8 cellular contexts compared by ENCODE assay signal in genomic region chr1:39491146-39491921, GRCh38. TPM values are rescaled to one million over a fixed set of nuclear protein-coding genes. Genes with fewer than 3 reads are reported as not detected.
DNase-seq lines count a peak whose midpoint lies in the region; ATAC-seq, FAIRE-seq and TF ChIP-seq lines count a peak whose summit lies in the region.

Gene BMP8A, plus strand, starts transcription at chr1:39491636. Its CDS starts 356 bp downstream, at chr1:39491992.

- H3K4me1 ChIP-seq in astrocyte (ENCODE audit: insufficient read depth, low read length), result no peaks in the 10 kb centered on the region

- H3K9ac ChIP-seq in astrocyte (ENCODE audit: low read length), result no peak within 1 kb of the TSS

- peak; percentile 69 for ATAC-seq in GM21528 (IDR thresholded peaks at IDR 0.05; ENCODE audit: low FRiP score, unreplicated experiment)
- ATAC-seq in T-helper 17 cell, result peak; percentile 92

- H3K36me3 ChIP-seq in MG63 (peaks cover 7% of the 10 kb centered on the region), astrocyte (ENCODE audit: insufficient read depth, low read length) (peaks cover 12% of the 10 kb centered on the region)

- H3K36me3 Mint-ChIP-seq in T-helper 17 cell (ENCODE audit: low read depth) (peaks cover 2% of the 10 kb centered on the region), astrocyte (ENCODE audit: low read depth, unreplicated experiment) (peaks cover 6% of the 10 kb centered on the region)

- H3K79me2 ChIP-seq in astrocyte (ENCODE audit: insufficient read depth, low read length), result no peaks in the 10 kb centered on the region

- H2AFZ ChIP-seq in astrocyte (ENCODE audit: low read depth, low read length), result peak within 1 kb of the TSS; percentile 63

- no peak for TF ChIP-seq CTCF in astrocyte (IDR thresholded peaks at IDR 0.05; ENCODE audit: insufficient read depth, low read depth, low read length)

- H3K27me3 ChIP-seq in MG63, result no peaks in the 10 kb centered on the region
- H3K27me3 ChIP-seq in astrocyte (ENCODE audit: insufficient read depth, low read length), result peaks cover 7% of the 10 kb centered on the region

- no peaks in the 10 kb centered on the region for H3K9me3 Mint-ChIP-seq in astrocyte (ENCODE audit: unreplicated experiment)

- H3K9me3 ChIP-seq in MG63 (no peaks in the 10 kb centered on the region), T-helper 17 cell (ENCODE audit: control insufficient read depth, low read length, poor library complexity, severe bottlenecking) (no peaks in the 10 kb centered on the region), astrocyte (ENCODE audit: insufficient read depth, low read depth, low read length) (no peaks in the 10 kb centered on the region)

- H3K4me3 ChIP-seq in MG63, result peak within 1 kb of the TSS; percentile 42
- peak within 1 kb of the TSS; percentile 46 for H3K4me3 ChIP-seq in astrocyte (ENCODE audit: insufficient read depth, low read depth, low read length)

- H3K27ac Mint-ChIP-seq in T-helper 17 cell (peak within 1 kb of the TSS; percentile 61), astrocyte (ENCODE audit: unreplicated experiment) (no peak within 1 kb of the TSS)

- H3K4me2 ChIP-seq in astrocyte (ENCODE audit: low read length), result peak within 1 kb of the TSS; percentile 82

- no peak for FAIRE-seq in astrocyte (lab: Jason Lieb, UNC)

- H3K27ac ChIP-seq in astrocyte (ENCODE audit: low read depth, low read length), result no peak within 1 kb of the TSS

- H3K4me1 Mint-ChIP-seq in T-helper 17 cell (peaks cover 6% of the 10 kb centered on the region), astrocyte (ENCODE audit: low read depth, unreplicated experiment) (peaks cover 3% of the 10 kb centered on the region)

- H4K20me1 ChIP-seq in astrocyte (ENCODE audit: insufficient read depth, low read length), result peaks cover 27% of the 10 kb centered on the region

- H3K27me3 Mint-ChIP-seq in T-helper 17 cell, result peaks cover 23% of the 10 kb centered on the region
- peaks cover 24% of the 10 kb centered on the region for H3K27me3 Mint-ChIP-seq in astrocyte (ENCODE audit: low read depth, unreplicated experiment)

- H3K4me3 Mint-ChIP-seq in T-helper 17 cell (peak within 1 kb of the TSS; percentile 83), astrocyte (ENCODE audit: unreplicated experiment) (peak within 1 kb of the TSS; percentile 40)

- DNase-seq in DMS53 treated with DMSO at 0.1 percent for 48 hours (lab: John Stamatoyannopoulos, UW; ENCODE audit: unreplicated experiment) (peak; percentile 75), MG63 (peak; percentile 70), T-helper 17 cell (peak; percentile 65 to 79 (median 76)), astrocyte (ENCODE audit: low read depth) (no peak), iPS-NIHi7 (ENCODE audit: extremely low spot score) (peak; percentile 91), dedifferentiated amniotic fluid mesenchymal stem cell (ENCODE audit: extremely low spot score) (no peak)
- DNase-seq in stimulated activated CD4-positive, alpha-beta T cell treated with anti-CD3 and anti-CD28 coated beads, Interleukin-1b, Interleukin-23, amount 100 ng/mL, for 4 hours (ENCODE audit: low read depth in 2 of 2), result peak; percentile 61 to 68

RNA-seq across cellular contexts. Expression of gene BMP8A, which starts in this region (rescaled TPM):
- total RNA-seq in MG63 (2014; rRNA removed; shearing (Covaris generic); ENCODE audit: low replicate concordance), result not detected in 2 replicates
- total RNA-seq in T-helper 17 cell, result under 1 TPM in 1 of 2 donors, not detected in 1; 0.23 TPM
- total RNA-seq in astrocyte, result 0.34 and 0.84 TPM in 2 replicates

Comparison
In these comparisons a context has a peak if more than half of its experiments do, and no peak if none do; other contexts are left out.
1. Peak in DNase-seq and H3K4me3 ChIP-seq in MG63; RNA of the gene not detected or under 1 TPM.
2. Peak in DNase-seq and ATAC-seq in T-helper 17 cell; RNA of the gene not detected or under 1 TPM.
3. DNase-seq: peak in DMS53 treated with DMSO at 0.1 percent for 48 hours (single experiment), iPS-NIHi7 (single experiment) and stimulated activated CD4-positive, alpha-beta T cell treated with anti-CD3 and anti-CD28 coated beads, Interleukin-1b, Interleukin-23, amount 100 ng/mL, for 4 hours (2 of 2); none in astrocyte (single experiment) and dedifferentiated amniotic fluid mesenchymal stem cell (single experiment).